In genomic region chr13:46617382-46617781, GRCh38 we compare ENCODE assay signal across 12 cellular contexts.
DNase-seq lines count a peak whose midpoint lies in the region; ATAC-seq and TF ChIP-seq lines count a peak whose summit lies in the region.
"Had no signal": no experiment of that assay in that cellular context is flagged by ENCODE, and none has a peak within 500 bp of the region (broad histone marks: within the 10 kb centered on the region; RNA-seq: fewer than 3 reads in every experiment).

No MANE protein-coding gene starts in this region.

- H3K9me3 ChIP-seq in Caco-2 (no peaks in the 10 kb centered on the region), ascending aorta (no peaks in the 10 kb centered on the region), lower lobe of right lung (no peaks in the 10 kb centered on the region), spleen (no peaks in the 10 kb centered on the region)
- H3K9me3 ChIP-seq: body of pancreas had no signal

- H3K36me3 Mint-ChIP-seq in Caco-2 (ENCODE audit: insufficient read depth, unreplicated experiment) = peaks cover 7% of the 10 kb centered on the region

- DNase-seq in Caco-2 (no peak), ascending aorta (ENCODE audit: low spot score in 2 of 2) (no peak), lower lobe of right lung (no peak), spleen (no peak), COLO829 (ENCODE audit: low spot score) (no peak), NCI-H1092 (lab: John Stamatoyannopoulos, UW) (no peak), HuH-7 (ENCODE audit: low spot score) (no peak)
- DNase-seq: activated naive CD4-positive, alpha-beta T cell treated with anti-CD3 and anti-CD28 coated beads for 36 hours; body of pancreas; NCI-H2107; NCI-H748 treated with DMSO at 0.1 percent for 48 hours had no signal

- TF ChIP-seq POLR2A in spleen (IDR thresholded peaks at IDR 0.05) = no peak

- peak overlapping the region; percentile 79 for H3K27ac ChIP-seq in ascending aorta
- peak overlapping the region; percentile 48 for H3K27ac ChIP-seq in lower lobe of right lung
- H3K27ac ChIP-seq in spleen = peak overlapping the region in 5 of 8 donors; percentile 6 to 33 (median 19)

- no TSS peak for BruUV-seq in Caco-2 (replicated peaks; lab: Mats Ljungman, UMichigan)

- H3K27me3 ChIP-seq in Caco-2 (replicated peaks; ENCODE audit: control insufficient read depth, insufficient read depth, low read length) = no peaks in the 10 kb centered on the region
- H3K27me3 ChIP-seq in ascending aorta = no peaks in the 10 kb centered on the region
- H3K27me3 ChIP-seq in lower lobe of right lung (ENCODE audit: low read depth) = no peaks in the 10 kb centered on the region
- H3K27me3 ChIP-seq in spleen (replicated peaks in 1 of 7) = no peaks in the 10 kb centered on the region
- H3K27me3 ChIP-seq: body of pancreas had no signal

- intact Hi-C loops in Caco-2 (cut with micrococcal nuclease; ENCODE audit: unreplicated experiment) (loop anchor here (1.0 kb wide), 1 partner anchor 9 kb away; no protein-coding TSS in a partner anchor), ascending aorta (cut with DNase I) (no loop called here), lower lobe of right lung (cut with DNase I) (no loop called here), spleen (cut with DNase I; ENCODE audit: low total_unique reads) (no loop called here)

- no peak overlapping the region for H3K4me3 Mint-ChIP-seq in Caco-2 (ENCODE audit: unreplicated experiment)
- H3K4me3 Mint-ChIP-seq: activated naive CD4-positive, alpha-beta T cell treated with anti-CD3 and anti-CD28 coated beads for 36 hours had no signal

- CTCF ChIA-PET in Caco-2 (lab: Charles Lee) = no interaction called here

- H3K4me3 ChIP-seq in Caco-2 (ENCODE audit: low read depth, low read length) (no peak overlapping the region), ascending aorta (no peak overlapping the region), lower lobe of right lung (no peak overlapping the region), spleen (no peak overlapping the region)
- H3K4me3 ChIP-seq: body of pancreas had no signal

- H3K9me3 Mint-ChIP-seq in Caco-2 (ENCODE audit: unreplicated experiment) = no peaks in the 10 kb centered on the region
- H3K9me3 Mint-ChIP-seq: activated naive CD4-positive, alpha-beta T cell treated with anti-CD3 and anti-CD28 coated beads for 36 hours had no signal

- peak overlapping the region; percentile 11 for H3K27ac Mint-ChIP-seq in Caco-2 (ENCODE audit: unreplicated experiment)
- H3K27ac Mint-ChIP-seq: activated naive CD4-positive, alpha-beta T cell treated with anti-CD3 and anti-CD28 coated beads for 36 hours had no signal

- H3K4me1 ChIP-seq in Caco-2 (peaks cover 85% of the 10 kb centered on the region), ascending aorta (peaks cover 7 to 37% of the 10 kb centered on the region in 2 donors), lower lobe of right lung (peaks cover 60% of the 10 kb centered on the region), spleen (peaks cover 23 to 97% (median 78%) of the 10 kb centered on the region in 6 donors)

- ATAC-seq in lower lobe of right lung (no peak), GM18517 (IDR thresholded peaks at IDR 0.05; ENCODE audit: unreplicated experiment) (no peak)
- ATAC-seq: body of pancreas had no signal

- WGBS in spleen, 5 donors = 75 to 95% (median 88%) methylated on average over 7 of the region's 7 CpGs

- TF ChIP-seq CTCF in Caco-2 (IDR thresholded peaks at IDR 0.05; ENCODE audit: insufficient read depth in 1 of 2, low read depth in 1 of 2, low read length in 1 of 2, severe bottlenecking in 1 of 2, unreplicated experiment in 1 of 2) = no peak
- no peak for TF ChIP-seq CTCF in ascending aorta (IDR thresholded peaks at IDR 0.05)
- TF ChIP-seq CTCF in lower lobe of right lung (IDR thresholded peaks at IDR 0.05) = no peak
- no peak for TF ChIP-seq CTCF in spleen (IDR thresholded peaks at IDR 0.05 in 8 of 11, conservative IDR thresholded peaks at IDR 0.05 in 3 of 11)

- no peaks in the 10 kb centered on the region for H3K27me3 Mint-ChIP-seq in Caco-2 (ENCODE audit: insufficient read depth, unreplicated experiment)

- POLR2A ChIA-PET in Caco-2 (lab: Charles Lee) = no interaction called here

- H3K36me3 ChIP-seq in Caco-2 (ENCODE audit: control insufficient read depth, insufficient read depth, low read length) (no peaks in the 10 kb centered on the region), ascending aorta (no peaks in the 10 kb centered on the region), lower lobe of right lung (no peaks in the 10 kb centered on the region), spleen (no peaks in the 10 kb centered on the region)

- H3K4me1 Mint-ChIP-seq in Caco-2 (ENCODE audit: low read depth, unreplicated experiment) = peaks cover 60% of the 10 kb centered on the region

Comparison
In these comparisons a context has a peak if more than half of its experiments do, and no peak if none do; other contexts are left out.
1. H3K27ac ChIP-seq: peak in every context shown above with its lines; median percentile 79 in ascending aorta; 48 in lower lobe of right lung; 19 in spleen.